In the genomic region with DNA sequence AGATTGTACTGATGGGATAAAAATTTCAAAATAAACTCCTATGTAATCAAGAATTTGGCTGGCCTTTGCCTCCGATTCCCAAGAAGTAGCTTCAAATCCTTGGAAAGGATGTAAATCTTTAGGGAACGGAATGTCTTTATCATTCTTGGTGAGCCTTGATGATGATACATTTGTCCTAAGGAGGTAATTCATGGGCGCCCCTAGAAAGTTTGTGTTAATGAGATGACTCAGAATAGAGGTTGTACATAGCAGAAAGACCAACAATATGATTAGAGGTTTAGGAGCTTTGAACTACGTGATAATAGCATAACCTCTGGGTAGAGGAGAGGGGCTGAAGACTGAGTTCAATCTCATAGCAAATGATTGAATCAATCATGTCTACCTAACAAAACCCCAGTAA, we compare ENCODE assay signal across 23 cellular contexts.
"Had no signal": no experiment of that assay in that cellular context is flagged by ENCODE, and none has a peak within 500 bp of the region (broad histone marks: within the 10 kb centered on the region; RNA-seq: fewer than 3 reads in every experiment).

No MANE protein-coding gene starts in this region.

- H3K27me3 ChIP-seq: colonic mucosa, esophagus squamous epithelium, gastrocnemius medialis, heart right ventricle, left lung had no signal

- DNase-seq: colonic mucosa; cortex of kidney; effector CD8-positive, alpha-beta T cell; effector memory CD8-positive, alpha-beta T cell; endodermal cell; erythroblast; esophagus squamous epithelium; foreskin melanocyte; gastrocnemius medialis; glutamatergic neuron; head of caudate nucleus; heart right ventricle; hippocampal formation; immature natural killer cell; left cardiac atrium; left lung; left ventricle myocardium superior; lower lobe of right lung; mesenchymal stem cell; mucosa of descending colon; naive B cell; naive thymus-derived CD8-positive, alpha-beta T cell had no signal

- H3K9me3 ChIP-seq: colonic mucosa, gastrocnemius medialis, lower lobe of right lung, mucosa of descending colon had no signal

- H3K4me3 ChIP-seq: colonic mucosa, esophagus squamous epithelium, gastrocnemius medialis, heart right ventricle, left lung, lower lobe of right lung, mucosa of descending colon had no signal

- H3K36me3 ChIP-seq: colonic mucosa, esophagus squamous epithelium, gastrocnemius medialis, heart right ventricle, left lung, lower lobe of right lung had no signal

- H3K27ac ChIP-seq: colonic mucosa, epithelial cell of prostate, esophagus squamous epithelium, gastrocnemius medialis, heart right ventricle, left lung, lower lobe of right lung had no signal

- H3K4me1 ChIP-seq: colonic mucosa, esophagus squamous epithelium, gastrocnemius medialis, heart right ventricle, left lung, lower lobe of right lung had no signal
